38 cellular contexts compared by ENCODE assay signal in genomic region chr21:44664691-44665090, GRCh38. TPM values are rescaled to one million over a fixed set of nuclear protein-coding genes. Genes with fewer than 3 reads are reported as not detected.
"Had no signal": no experiment of that assay in that cellular context is flagged by ENCODE, and none has a peak within 500 bp of the region (broad histone marks: within the 10 kb centered on the region; RNA-seq: fewer than 3 reads in every experiment).

No MANE protein-coding gene starts in this region.

- H3K36me3 ChIP-seq: adrenal gland, brain microvascular endothelial cell, breast epithelium had no signal

- H3K4me3 ChIP-seq: adrenal gland, body of pancreas, breast epithelium had no signal

- H3K27ac ChIP-seq: adrenal gland, body of pancreas, brain microvascular endothelial cell, breast epithelium, VCaP had no signal

- H3K4me1 ChIP-seq: adrenal gland, body of pancreas, breast epithelium had no signal

- H3K9me3 ChIP-seq: adrenal gland, breast epithelium had no signal

- H3K27me3 ChIP-seq: adrenal gland, body of pancreas, brain microvascular endothelial cell, breast epithelium had no signal

- DNase-seq: activated B cell treated with CpG ODN at 0.5 μM for 24 hours; activated CD4-positive, alpha-beta memory T cell treated with anti-CD3 and anti-CD28 coated beads for 36 hours; activated CD4-positive, alpha-beta T cell treated with anti-CD3 and anti-CD28 coated beads for 4 hours; activated CD4-positive, alpha-beta T cell treated with anti-CD3 and anti-CD28 coated beads, Interleukin-2, amount 10 ng/mL, durations not matched to agents 24 days and 14 days; activated CD4-positive, alpha-beta T cell treated with anti-CD3 and anti-CD28 coated beads, Interleukin-2, amount 50 U/mL, for 1 hour; activated CD4-positive, alpha-beta T cell treated with anti-CD3 and anti-CD28 coated beads, Interleukin-2, amount 50 U/mL, for 4 hours; activated CD4-positive, CD25-positive, alpha-beta regulatory T cell treated with anti-CD3 and anti-CD28 coated beads, Interleukin-2, amount 50 U/mL, for 72 hours; activated CD8-positive, alpha-beta memory T cell treated with anti-CD3 and anti-CD28 coated beads, Interleukin-2, amount 10 ng/mL, durations not matched to agents 7 days and 5 days; activated CD8-positive, alpha-beta T cell treated with anti-CD3 and anti-CD28 coated beads for 36 hours; activated gamma-delta T cell treated with Interleukin-2 at 50 U/mL for 16 hours; activated naive CD4-positive, alpha-beta T cell; activated naive CD4-positive, alpha-beta T cell treated with anti-CD3 and anti-CD28 coated beads, Interleukin-2, amount 10 ng/mL, durations not matched to agents 7 days and 5 days; activated naive CD8-positive, alpha-beta T cell treated with anti-CD3 and anti-CD28 coated beads for 36 hours; activated T-cell treated with anti-CD3 and anti-CD28 coated beads for 4 hours; activated T-cell treated with anti-CD3 and anti-CD28 coated beads, Interleukin-2, amount 50 U/mL, for 1 hour; activated T-cell treated with anti-CD3 and anti-CD28 coated beads, Interleukin-2, amount 50 U/mL, for 4 hours; activated T-cell treated with anti-CD3 and anti-CD28 coated beads, Interleukin-2, amount 50 U/mL, for 72 hours; amniotic stem cell; body of pancreas; brain microvascular endothelial cell; caudate nucleus; cerebellar nuclear complex; SW 1271; T-helper 1 cell; T-helper 2 cell; T-helper 9 cell had no signal

- H3K4me3 Mint-ChIP-seq: activated B cell treated with CpG ODN at 0.5 μM for 24 hours; activated CD4-positive, alpha-beta memory T cell treated with anti-CD3 and anti-CD28 coated beads for 36 hours; activated CD4-positive, alpha-beta T cell treated with anti-CD3 and anti-CD28 coated beads, Interleukin-2, amount 10 ng/mL, durations not matched to agents 24 days and 14 days; activated CD8-positive, alpha-beta memory T cell treated with anti-CD3 and anti-CD28 coated beads, Interleukin-2, amount 10 ng/mL, durations not matched to agents 7 days and 5 days; activated CD8-positive, alpha-beta T cell treated with anti-CD3 and anti-CD28 coated beads for 36 hours; activated naive CD4-positive, alpha-beta T cell treated with anti-CD3 and anti-CD28 coated beads, Interleukin-2, amount 10 ng/mL, durations not matched to agents 7 days and 5 days; activated naive CD8-positive, alpha-beta T cell treated with anti-CD3 and anti-CD28 coated beads for 36 hours; activated T-cell treated with anti-CD3 and anti-CD28 coated beads, Interleukin-2, amount 50 U/mL, for 4 hours; activated T-cell treated with anti-CD3 and anti-CD28 coated beads, Interleukin-2, amount 50 U/mL, for 72 hours; activated T-helper 1 cell treated with anti-CD3 and anti-CD28 coated beads, Interleukin-12 subunit alpha, Interleukin-12 subunit beta, Interleukin-2, Interleukin-4 antibody, amounts not matched to agents 30 ng/mL and 10 ng/mL and 1 ng/mL, durations not matched to agents 14 hours and 24 hours and 36 hours; activated T-helper 17 cell treated with anti-CD3 and anti-CD28 coated beads, Interleukin-2, amount 50 U/mL, for 72 hours; central memory CD8-positive, alpha-beta T cell; T-helper 1 cell treated with Interleukin-12 subunit alpha and Interleukin-12 subunit beta and Interleukin-4 antibody, amounts not matched to agents 30 μg/mL and 1 μg/mL, for 36 hours; T-helper 2 cell treated with Interferon-gamma antibody and Interleukin-4, amounts not matched to agents 5 μg/mL and 100 μg/mL, for 36 hours had no signal

- H3K36me3 Mint-ChIP-seq: activated naive CD8-positive, alpha-beta T cell treated with anti-CD3 and anti-CD28 coated beads for 36 hours had no signal

- H3K27ac Mint-ChIP-seq: activated B cell treated with CpG ODN at 0.5 μM for 24 hours; activated CD4-positive, alpha-beta memory T cell treated with anti-CD3 and anti-CD28 coated beads for 36 hours; activated CD4-positive, alpha-beta T cell treated with anti-CD3 and anti-CD28 coated beads, Interleukin-2, amount 10 ng/mL, durations not matched to agents 24 days and 14 days; activated CD8-positive, alpha-beta memory T cell treated with anti-CD3 and anti-CD28 coated beads, Interleukin-2, amount 10 ng/mL, durations not matched to agents 7 days and 5 days; activated CD8-positive, alpha-beta T cell treated with anti-CD3 and anti-CD28 coated beads for 36 hours; activated naive CD4-positive, alpha-beta T cell treated with anti-CD3 and anti-CD28 coated beads, Interleukin-2, amount 10 ng/mL, durations not matched to agents 7 days and 5 days; activated naive CD4-positive, alpha-beta T cell treated with anti-CD3 and anti-CD28 coated beads, Interleukin-2, amount 50 U/mL, for 72 hours; activated naive CD8-positive, alpha-beta T cell treated with anti-CD3 and anti-CD28 coated beads for 36 hours; activated T-cell treated with anti-CD3 and anti-CD28 coated beads, Interleukin-2, amount 50 U/mL, for 72 hours; activated T-helper 1 cell treated with anti-CD3 and anti-CD28 coated beads, Interleukin-12 subunit alpha, Interleukin-12 subunit beta, Interleukin-2, Interleukin-4 antibody, amounts not matched to agents 30 ng/mL and 10 ng/mL and 1 ng/mL, durations not matched to agents 14 hours and 24 hours and 36 hours; activated T-helper 17 cell treated with anti-CD3 and anti-CD28 coated beads, Interleukin-2, amount 50 U/mL, for 72 hours; T-helper 1 cell treated with Interleukin-12 subunit alpha and Interleukin-12 subunit beta and Interleukin-4 antibody, amounts not matched to agents 30 μg/mL and 1 μg/mL, for 36 hours; T-helper 2 cell treated with Interferon-gamma antibody and Interleukin-4, amounts not matched to agents 5 μg/mL and 100 μg/mL, for 36 hours had no signal

- H3K4me1 Mint-ChIP-seq: activated B cell treated with CpG ODN at 0.5 μM for 24 hours; activated CD4-positive, alpha-beta T cell treated with anti-CD3 and anti-CD28 coated beads, Interleukin-2, amount 10 ng/mL, durations not matched to agents 24 days and 14 days; activated T-helper 17 cell treated with anti-CD3 and anti-CD28 coated beads, Interleukin-2, amount 50 U/mL, for 72 hours had no signal

- H3K27me3 Mint-ChIP-seq: activated CD4-positive, alpha-beta memory T cell treated with anti-CD3 and anti-CD28 coated beads for 36 hours; activated CD8-positive, alpha-beta T cell treated with anti-CD3 and anti-CD28 coated beads for 36 hours; activated naive CD8-positive, alpha-beta T cell treated with anti-CD3 and anti-CD28 coated beads for 36 hours; activated T-helper 17 cell treated with anti-CD3 and anti-CD28 coated beads, Interleukin-2, amount 50 U/mL, for 72 hours had no signal

RNA-seq across cellular contexts. Expression of gene KRTAP12-2, which starts 2.0 kb away (rescaled TPM):
- total RNA-seq: activated B cell treated with CpG ODN at 0.5 μM for 24 hours; activated CD4-positive, alpha-beta memory T cell treated with anti-CD3 and anti-CD28 coated beads for 36 hours; activated CD4-positive, alpha-beta T cell treated with anti-CD3 and anti-CD28 coated beads, Interleukin-2, amount 10 ng/mL, durations not matched to agents 24 days and 14 days; activated CD8-positive, alpha-beta memory T cell treated with anti-CD3 and anti-CD28 coated beads, Interleukin-2, amount 10 ng/mL, durations not matched to agents 7 days and 5 days; activated CD8-positive, alpha-beta T cell treated with anti-CD3 and anti-CD28 coated beads for 36 hours; activated naive CD4-positive, alpha-beta T cell treated with anti-CD3 and anti-CD28 coated beads, Interleukin-2, amount 50 U/mL, for 72 hours; activated naive CD8-positive, alpha-beta T cell treated with anti-CD3 and anti-CD28 coated beads for 36 hours; activated T-cell treated with anti-CD3 and anti-CD28 coated beads, Interleukin-2, amount 50 U/mL, for 4 hours; activated T-cell treated with anti-CD3 and anti-CD28 coated beads, Interleukin-2, amount 50 U/mL, for 72 hours; activated T-helper 1 cell treated with anti-CD3 and anti-CD28 coated beads, Interleukin-12 subunit alpha, Interleukin-12 subunit beta, Interleukin-2, Interleukin-4 antibody, amounts not matched to agents 30 ng/mL and 10 ng/mL and 1 ng/mL, durations not matched to agents 14 hours and 24 hours and 36 hours; activated T-helper 17 cell treated with anti-CD3 and anti-CD28 coated beads, Interleukin-2, amount 50 U/mL, for 72 hours; adrenal gland; aorta; astrocyte; body of pancreas; breast epithelium; chondrocyte had no signal

RNA-seq across cellular contexts. Expression of gene KRTAP12-3, which starts 7.0 kb away (rescaled TPM):
- total RNA-seq: activated B cell treated with CpG ODN at 0.5 μM for 24 hours; activated CD4-positive, alpha-beta memory T cell treated with anti-CD3 and anti-CD28 coated beads for 36 hours; activated CD4-positive, alpha-beta T cell treated with anti-CD3 and anti-CD28 coated beads, Interleukin-2, amount 10 ng/mL, durations not matched to agents 24 days and 14 days; activated CD8-positive, alpha-beta memory T cell treated with anti-CD3 and anti-CD28 coated beads, Interleukin-2, amount 10 ng/mL, durations not matched to agents 7 days and 5 days; activated CD8-positive, alpha-beta T cell treated with anti-CD3 and anti-CD28 coated beads for 36 hours; activated naive CD4-positive, alpha-beta T cell treated with anti-CD3 and anti-CD28 coated beads, Interleukin-2, amount 50 U/mL, for 72 hours; activated naive CD8-positive, alpha-beta T cell treated with anti-CD3 and anti-CD28 coated beads for 36 hours; activated T-cell treated with anti-CD3 and anti-CD28 coated beads, Interleukin-2, amount 50 U/mL, for 4 hours; activated T-cell treated with anti-CD3 and anti-CD28 coated beads, Interleukin-2, amount 50 U/mL, for 72 hours; activated T-helper 1 cell treated with anti-CD3 and anti-CD28 coated beads, Interleukin-12 subunit alpha, Interleukin-12 subunit beta, Interleukin-2, Interleukin-4 antibody, amounts not matched to agents 30 ng/mL and 10 ng/mL and 1 ng/mL, durations not matched to agents 14 hours and 24 hours and 36 hours; activated T-helper 17 cell treated with anti-CD3 and anti-CD28 coated beads, Interleukin-2, amount 50 U/mL, for 72 hours; adrenal gland; aorta; astrocyte; body of pancreas; breast epithelium; chondrocyte had no signal

RNA-seq across cellular contexts. Expression of gene KRTAP12-4, which starts 10.2 kb away (rescaled TPM):
- total RNA-seq: activated B cell treated with CpG ODN at 0.5 μM for 24 hours; activated CD4-positive, alpha-beta memory T cell treated with anti-CD3 and anti-CD28 coated beads for 36 hours; activated CD4-positive, alpha-beta T cell treated with anti-CD3 and anti-CD28 coated beads, Interleukin-2, amount 10 ng/mL, durations not matched to agents 24 days and 14 days; activated CD8-positive, alpha-beta memory T cell treated with anti-CD3 and anti-CD28 coated beads, Interleukin-2, amount 10 ng/mL, durations not matched to agents 7 days and 5 days; activated CD8-positive, alpha-beta T cell treated with anti-CD3 and anti-CD28 coated beads for 36 hours; activated naive CD4-positive, alpha-beta T cell treated with anti-CD3 and anti-CD28 coated beads, Interleukin-2, amount 50 U/mL, for 72 hours; activated naive CD8-positive, alpha-beta T cell treated with anti-CD3 and anti-CD28 coated beads for 36 hours; activated T-cell treated with anti-CD3 and anti-CD28 coated beads, Interleukin-2, amount 50 U/mL, for 4 hours; activated T-cell treated with anti-CD3 and anti-CD28 coated beads, Interleukin-2, amount 50 U/mL, for 72 hours; activated T-helper 1 cell treated with anti-CD3 and anti-CD28 coated beads, Interleukin-12 subunit alpha, Interleukin-12 subunit beta, Interleukin-2, Interleukin-4 antibody, amounts not matched to agents 30 ng/mL and 10 ng/mL and 1 ng/mL, durations not matched to agents 14 hours and 24 hours and 36 hours; activated T-helper 17 cell treated with anti-CD3 and anti-CD28 coated beads, Interleukin-2, amount 50 U/mL, for 72 hours; adrenal gland; aorta; astrocyte; body of pancreas; breast epithelium; chondrocyte had no signal

RNA-seq across cellular contexts. Expression of gene KRTAP12-1, which starts 17.3 kb away (rescaled TPM):
- total RNA-seq: activated B cell treated with CpG ODN at 0.5 μM for 24 hours; activated CD4-positive, alpha-beta memory T cell treated with anti-CD3 and anti-CD28 coated beads for 36 hours; activated CD4-positive, alpha-beta T cell treated with anti-CD3 and anti-CD28 coated beads, Interleukin-2, amount 10 ng/mL, durations not matched to agents 24 days and 14 days; activated CD8-positive, alpha-beta memory T cell treated with anti-CD3 and anti-CD28 coated beads, Interleukin-2, amount 10 ng/mL, durations not matched to agents 7 days and 5 days; activated CD8-positive, alpha-beta T cell treated with anti-CD3 and anti-CD28 coated beads for 36 hours; activated naive CD4-positive, alpha-beta T cell treated with anti-CD3 and anti-CD28 coated beads, Interleukin-2, amount 50 U/mL, for 72 hours; activated naive CD8-positive, alpha-beta T cell treated with anti-CD3 and anti-CD28 coated beads for 36 hours; activated T-cell treated with anti-CD3 and anti-CD28 coated beads, Interleukin-2, amount 50 U/mL, for 4 hours; activated T-cell treated with anti-CD3 and anti-CD28 coated beads, Interleukin-2, amount 50 U/mL, for 72 hours; activated T-helper 1 cell treated with anti-CD3 and anti-CD28 coated beads, Interleukin-12 subunit alpha, Interleukin-12 subunit beta, Interleukin-2, Interleukin-4 antibody, amounts not matched to agents 30 ng/mL and 10 ng/mL and 1 ng/mL, durations not matched to agents 14 hours and 24 hours and 36 hours; activated T-helper 17 cell treated with anti-CD3 and anti-CD28 coated beads, Interleukin-2, amount 50 U/mL, for 72 hours; adrenal gland; aorta; astrocyte; body of pancreas; breast epithelium; chondrocyte had no signal

RNA-seq across cellular contexts. Expression of gene KRTAP10-11, which starts 18.5 kb away (rescaled TPM):
- total RNA-seq: activated B cell treated with CpG ODN at 0.5 μM for 24 hours; activated CD4-positive, alpha-beta memory T cell treated with anti-CD3 and anti-CD28 coated beads for 36 hours; activated CD4-positive, alpha-beta T cell treated with anti-CD3 and anti-CD28 coated beads, Interleukin-2, amount 10 ng/mL, durations not matched to agents 24 days and 14 days; activated CD8-positive, alpha-beta memory T cell treated with anti-CD3 and anti-CD28 coated beads, Interleukin-2, amount 10 ng/mL, durations not matched to agents 7 days and 5 days; activated CD8-positive, alpha-beta T cell treated with anti-CD3 and anti-CD28 coated beads for 36 hours; activated naive CD4-positive, alpha-beta T cell treated with anti-CD3 and anti-CD28 coated beads, Interleukin-2, amount 50 U/mL, for 72 hours; activated naive CD8-positive, alpha-beta T cell treated with anti-CD3 and anti-CD28 coated beads for 36 hours; activated T-cell treated with anti-CD3 and anti-CD28 coated beads, Interleukin-2, amount 50 U/mL, for 4 hours; activated T-cell treated with anti-CD3 and anti-CD28 coated beads, Interleukin-2, amount 50 U/mL, for 72 hours; activated T-helper 1 cell treated with anti-CD3 and anti-CD28 coated beads, Interleukin-12 subunit alpha, Interleukin-12 subunit beta, Interleukin-2, Interleukin-4 antibody, amounts not matched to agents 30 ng/mL and 10 ng/mL and 1 ng/mL, durations not matched to agents 14 hours and 24 hours and 36 hours; activated T-helper 17 cell treated with anti-CD3 and anti-CD28 coated beads, Interleukin-2, amount 50 U/mL, for 72 hours; adrenal gland; aorta; astrocyte; body of pancreas; breast epithelium; chondrocyte had no signal
